Comparison of ENCODE assay signal across 19 cellular contexts in genomic region chr2:223712642-223713041, GRCh38.
A peak's percentile ranks its signal among the peaks of the same experiment; 100 is the strongest.
DNase-seq lines count a peak whose midpoint lies in the region; ATAC-seq, FAIRE-seq and TF ChIP-seq lines count a peak whose summit lies in the region.
"Had no signal": no experiment of that assay in that cellular context is flagged by ENCODE, and none has a peak within 500 bp of the region (broad histone marks: within the 10 kb centered on the region; RNA-seq: fewer than 3 reads in every experiment).

No MANE protein-coding gene starts in this region.

- H3K4me3 ChIP-seq in mammary epithelial cell (replicated peaks in 1 of 3; ENCODE audit: insufficient read depth in 1 of 3, low read depth in 2 of 3, low read length in 3 of 3) (no peak overlapping the region), keratinocyte (ENCODE audit: control insufficient read depth in 2 of 3, extremely low read depth in 1 of 3, insufficient read depth in 2 of 3, low read depth in 1 of 3, low read length in 3 of 3) (no peak overlapping the region)
- H3K4me3 ChIP-seq: HAP-1 had no signal

- H3K79me2 ChIP-seq in mammary epithelial cell (ENCODE audit: insufficient read depth, low read length), result no peaks in the 10 kb centered on the region
- no peaks in the 10 kb centered on the region for H3K79me2 ChIP-seq in keratinocyte (ENCODE audit: control insufficient read depth, insufficient read depth, low read length)

- H3K9ac ChIP-seq in mammary epithelial cell (ENCODE audit: insufficient read depth, low read length), result no peak overlapping the region
- no peak overlapping the region for H3K9ac ChIP-seq in keratinocyte (ENCODE audit: control insufficient read depth, extremely low read depth, insufficient read depth, low read length)

- H3K9me3 Mint-ChIP-seq in MCF 10A (ENCODE audit: unreplicated experiment), result no peaks in the 10 kb centered on the region

- H3K4me1 ChIP-seq in mammary epithelial cell (ENCODE audit: insufficient read depth, low read length) (no peaks in the 10 kb centered on the region), keratinocyte (ENCODE audit: control insufficient read depth, extremely low read depth, insufficient read depth, low read length) (peaks cover 2% of the 10 kb centered on the region)
- H3K4me1 ChIP-seq: BE2C, HAP-1 had no signal

- H3K36me3 ChIP-seq in mammary epithelial cell (ENCODE audit: insufficient read depth, low read length) (no peaks in the 10 kb centered on the region), keratinocyte (ENCODE audit: control insufficient read depth in 2 of 2, extremely low read depth in 1 of 2, insufficient read depth in 2 of 2, low read length in 2 of 2) (no peaks in the 10 kb centered on the region)
- H3K36me3 ChIP-seq: BE2C, HAP-1 had no signal

- peaks cover 10% of the 10 kb centered on the region for H3K36me3 Mint-ChIP-seq in MCF 10A (ENCODE audit: insufficient read depth, unreplicated experiment)
- H3K36me3 Mint-ChIP-seq: CD4-positive, CD25-positive, alpha-beta regulatory T cell had no signal

- H2AFZ ChIP-seq in mammary epithelial cell (ENCODE audit: low read depth, low read length) (peak overlapping the region; percentile 22), keratinocyte (ENCODE audit: control insufficient read depth, low read length) (peak overlapping the region; percentile 1)

- CTCF ChIA-PET in mammary epithelial cell (lab: Charles Lee; ENCODE audit: low non-redundant PET) (no interaction called here), MCF 10A (lab: Yijun Ruan, JAX) (interaction anchor here (0.6 to 0.7 kb wide), 2 partner anchors 10 to 90 kb away, joined by 3 read pairs; no protein-coding TSS in a partner anchor)

- FAIRE-seq in keratinocyte (lab: Jason Lieb, UNC), result peak; percentile 41
- FAIRE-seq: GM12892, H1 had no signal

- no peaks in the 10 kb centered on the region for H3K9me3 ChIP-seq in mammary epithelial cell (replicated peaks; ENCODE audit: insufficient read depth, low read length)
- H3K9me3 ChIP-seq in keratinocyte (ENCODE audit: control insufficient read depth, low read depth, low read length), result no peaks in the 10 kb centered on the region
- H3K9me3 ChIP-seq: BE2C, HAP-1 had no signal

- H3K27ac Mint-ChIP-seq in MCF 10A (ENCODE audit: low read depth, unreplicated experiment), result no peak overlapping the region
- H3K27ac Mint-ChIP-seq: CD4-positive, CD25-positive, alpha-beta regulatory T cell; CD8-positive, alpha-beta memory T cell had no signal

- in situ Hi-C loops in mammary epithelial cell (cut with MboI; ENCODE audit: low sequenced_read_pairs in 2 of 2), result no loop called here

- intact Hi-C loops in mammary epithelial cell (cut with micrococcal nuclease) (no loop called here), MCF 10A (cut with micrococcal nuclease) (no loop called here)

- BruUV-seq in mammary epithelial cell (replicated peaks; lab: Mats Ljungman, UMichigan), result no TSS peak
- BruUV-seq in MCF 10A (replicated peaks; lab: Mats Ljungman, UMichigan), result no TSS peak

- H3K27me3 Mint-ChIP-seq in MCF 10A (ENCODE audit: insufficient read depth, unreplicated experiment), result no peaks in the 10 kb centered on the region

- dilution Hi-C loops in mammary epithelial cell (cut with HindIII; ENCODE audit: low sequenced_read_pairs), result no loop called here
- dilution Hi-C loops in keratinocyte (cut with MboI; ENCODE audit: extremely low pct_ligation_motif_present, low sequenced_read_pairs), result no loop called here

- no peak for DNase-seq in mammary epithelial cell
- DNase-seq in MCF 10A (ENCODE audit: unreplicated experiment), result no peak
- peak; percentile 78 for DNase-seq in NCI-H82 (lab: John Stamatoyannopoulos, UW)
- DNase-seq in keratinocyte (ENCODE audit: low read depth, low spot score), result no peak
- no peak for DNase-seq in cerebellum (ENCODE audit: low spot score)
- DNase-seq: BE2C; C1 segment of cervical spinal cord; CD4-positive, CD25-positive, alpha-beta regulatory T cell; CD8-positive, alpha-beta memory T cell; COR-L47; DMS 273 treated with DMSO at 0.1 percent for 48 hours; DMS53; GDM1 had no signal

- H3K4me1 Mint-ChIP-seq in MCF 10A (ENCODE audit: insufficient read depth, unreplicated experiment), result no peaks in the 10 kb centered on the region
- H3K4me1 Mint-ChIP-seq: CD4-positive, CD25-positive, alpha-beta regulatory T cell; CD8-positive, alpha-beta memory T cell had no signal

- H3K4me2 ChIP-seq in mammary epithelial cell (ENCODE audit: insufficient read depth, low read depth, low read length) (no peak overlapping the region), keratinocyte (ENCODE audit: control insufficient read depth, extremely low read depth, insufficient read depth, low read depth, low read length) (no peak overlapping the region)

- H4K20me1 ChIP-seq in mammary epithelial cell (ENCODE audit: insufficient read depth, low read length), result no peaks in the 10 kb centered on the region
- H4K20me1 ChIP-seq in keratinocyte (ENCODE audit: control insufficient read depth, extremely low read depth, insufficient read depth, low read length), result no peaks in the 10 kb centered on the region

- no peak for TF ChIP-seq CTCF in mammary epithelial cell (conservative IDR thresholded peaks at IDR 0.05 in 1 of 2, IDR thresholded peaks at IDR 0.05 in 1 of 2; ENCODE audit: extremely low read depth in 1 of 2, insufficient read depth in 1 of 2, low read depth in 1 of 2, low read length in 2 of 2)
- TF ChIP-seq CTCF in MCF 10A (IDR thresholded peaks at IDR 0.05; ENCODE audit: unreplicated experiment), result no peak
- TF ChIP-seq CTCF in keratinocyte (optimal IDR thresholded peaks at IDR 0.05 in 1 of 3, IDR thresholded peaks at IDR 0.05 in 1 of 3, conservative IDR thresholded peaks at IDR 0.05 in 1 of 3; ENCODE audit: extremely low read depth in 1 of 3, insufficient read depth in 2 of 3, low read length in 3 of 3), result no peak

- POLR2A ChIA-PET in MCF 10A (lab: Yijun Ruan, JAX), result interaction anchor here (0.6 kb wide), 1 partner anchor 11 kb away, joined by 4 read pairs; no protein-coding TSS in a partner anchor

- ATAC-seq in GM19397 (IDR thresholded peaks at IDR 0.05; ENCODE audit: unreplicated experiment) (no peak), GM19467 (IDR thresholded peaks at IDR 0.05; ENCODE audit: unreplicated experiment) (no peak)

- no peaks in the 10 kb centered on the region for H3K27me3 ChIP-seq in mammary epithelial cell (ENCODE audit: insufficient read depth, low read length)
- no peaks in the 10 kb centered on the region for H3K27me3 ChIP-seq in keratinocyte (ENCODE audit: control insufficient read depth, extremely low read depth, insufficient read depth, low read length)
- H3K27me3 ChIP-seq: BE2C had no signal

- no peak overlapping the region for H3K4me3 Mint-ChIP-seq in MCF 10A (ENCODE audit: unreplicated experiment)
- H3K4me3 Mint-ChIP-seq: CD4-positive, CD25-positive, alpha-beta regulatory T cell; CD8-positive, alpha-beta memory T cell had no signal

- no peaks in the 10 kb centered on the region for H3K9me1 ChIP-seq in keratinocyte (ENCODE audit: control insufficient read depth, extremely low read depth, insufficient read depth, low read length)

- no peak overlapping the region for H3K27ac ChIP-seq in mammary epithelial cell (ENCODE audit: insufficient read depth, low read depth, low read length)
- H3K27ac ChIP-seq in keratinocyte (ENCODE audit: control insufficient read depth, insufficient read depth, low read length), result no peak overlapping the region
- H3K27ac ChIP-seq: HL-60 had no signal
